8 cellular contexts compared by ENCODE assay signal in genomic region chr3:123652346-123652984, GRCh38.
A peak's percentile ranks its signal among the peaks of the same experiment; 100 is the strongest.
DNase-seq lines count a peak whose midpoint lies in the region; ATAC-seq, FAIRE-seq and TF ChIP-seq lines count a peak whose summit lies in the region.

No MANE protein-coding gene starts in this region.

- no peak for ATAC-seq in GM21360 (IDR thresholded peaks at IDR 0.05; ENCODE audit: unreplicated experiment)

- peak; percentile 75 for FAIRE-seq in GM19239 (lab: Jason Lieb, UNC)

- DNase-seq in AG09319 (ENCODE audit: extremely low read depth, low read depth) (no peak), GM19239 (ENCODE audit: insufficient read length, low spot score) (peak; percentile 62), MV-4-11 (lab: John Stamatoyannopoulos, UW) (peak; percentile 50), SK-N-DZ (ENCODE audit: low spot score) (peak; percentile 79), chondrocyte (ENCODE audit: low spot score) (no peak), left kidney (ENCODE audit: low read depth, low spot score) (peak; percentile 92)
- DNase-seq in stimulated activated CD4-positive, alpha-beta T cell treated with anti-CD3 and anti-CD28 coated beads, Interleukin-4, amount 100 ng/mL, for 24 hours: peak; percentile 18

- peak overlapping the region; percentile 98 for H3K27ac Mint-ChIP-seq in chondrocyte (ENCODE audit: unreplicated experiment)

- no peak overlapping the region for H3K4me3 Mint-ChIP-seq in chondrocyte (ENCODE audit: unreplicated experiment)

- H3K27me3 Mint-ChIP-seq in chondrocyte (ENCODE audit: low read depth): no peaks in the 10 kb centered on the region

- H3K4me1 Mint-ChIP-seq in chondrocyte (ENCODE audit: low read depth): peaks cover 70% of the 10 kb centered on the region

- peaks cover 60% of the 10 kb centered on the region for H3K36me3 Mint-ChIP-seq in chondrocyte (ENCODE audit: low read depth)

- peaks cover 3% of the 10 kb centered on the region for H3K9me3 Mint-ChIP-seq in chondrocyte (ENCODE audit: low read depth)

- TF ChIP-seq CTCF in AG09319 (IDR thresholded peaks at IDR 0.05; ENCODE audit: low read depth, low read length): peak; percentile 98
- peak; percentile 96 for TF ChIP-seq CTCF in chondrocyte (IDR thresholded peaks at IDR 0.05)

Comparison
In these comparisons a context has a peak if more than half of its experiments do, and no peak if none do; other contexts are left out.
1. DNase-seq: peak in GM19239 (single experiment), MV-4-11 (single experiment), SK-N-DZ (single experiment), left kidney (single experiment) and stimulated activated CD4-positive, alpha-beta T cell treated with anti-CD3 and anti-CD28 coated beads, Interleukin-4, amount 100 ng/mL, for 24 hours (single experiment); none in AG09319 (single experiment) and chondrocyte (single experiment).